Comparison of ENCODE assay signal across 25 cellular contexts in genomic region chr15:67524235-67524634, GRCh38. TPM values are rescaled to one million over a fixed set of nuclear protein-coding genes. Genes with fewer than 3 reads are reported as not detected.
DNase-seq lines count a peak whose midpoint lies in the region; ATAC-seq and TF ChIP-seq lines count a peak whose summit lies in the region.
"Had no signal": no experiment of that assay in that cellular context is flagged by ENCODE, and none has a peak within 500 bp of the region (broad histone marks: within the 10 kb centered on the region; RNA-seq: fewer than 3 reads in every experiment).

No MANE protein-coding gene starts in this region.

- no peak overlapping the region for H3K27ac ChIP-seq in SK-N-SH (ENCODE audit: low read depth in 2 of 2, low read length in 1 of 2)
- peak overlapping the region; percentile 17 for H3K27ac ChIP-seq in OCI-LY1 (ENCODE audit: low read depth, low read length, poor library complexity, severe bottlenecking)
- no peak overlapping the region for H3K27ac ChIP-seq in parathyroid adenoma
- no peak overlapping the region for H3K27ac ChIP-seq in right atrium auricular region
- H3K27ac ChIP-seq: 22Rv1, lower lobe of right lung, stomach, upper lobe of right lung had no signal

- TF ChIP-seq CTCF in SK-N-SH (IDR thresholded peaks at IDR 0.05) (no peak), OCI-LY1 (IDR thresholded peaks at IDR 0.05; ENCODE audit: low read length) (no peak), parathyroid adenoma (IDR thresholded peaks at IDR 0.05) (no peak), right atrium auricular region (IDR thresholded peaks at IDR 0.05) (no peak)

- POLR2A ChIA-PET in SK-N-SH (lab: Yijun Ruan, JAX): no interaction called here
- POLR2A ChIA-PET in activated CD8-positive, alpha-beta T cell treated with anti-CD3 and anti-CD28 coated beads, Interleukin-2, amount 10 ng/mL, durations not matched to agents 7 days and 5 days (lab: Charles Lee): no interaction called here

- H3K36me3 ChIP-seq in SK-N-SH (replicated peaks in 1 of 2; ENCODE audit: control insufficient read depth in 1 of 2, insufficient read depth in 2 of 2, low read length in 1 of 2) (peaks cover 12 to 23% of the 10 kb centered on the region in 2 experiments), OCI-LY1 (ENCODE audit: insufficient read depth, low read length) (peaks cover 34% of the 10 kb centered on the region; the same call in 1 of the 2 replicates), parathyroid adenoma (ENCODE audit: control insufficient read depth, insufficient read depth, low read length) (no peaks in the 10 kb centered on the region), right atrium auricular region (peaks cover 7% of the 10 kb centered on the region)

- CTCF ChIA-PET in SK-N-SH (lab: Yijun Ruan, JAX): interaction anchor here (0.6 to 1.6 kb wide), 5 partner anchors 9 to 214 kb away, joined by 3 to 5 read pairs (median 3); no protein-coding TSS in a partner anchor
- CTCF ChIA-PET in activated CD8-positive, alpha-beta T cell treated with anti-CD3 and anti-CD28 coated beads, Interleukin-2, amount 10 ng/mL, durations not matched to agents 7 days and 5 days (lab: Charles Lee): interaction anchor here (1.3 kb wide), 1 partner anchor 312 kb away, joined by 6 read pairs; no protein-coding TSS in a partner anchor

- H2AFZ ChIP-seq in SK-N-SH (ENCODE audit: low read depth) (no peak overlapping the region), OCI-LY1 (ENCODE audit: low read length) (no peak overlapping the region), parathyroid adenoma (no peak overlapping the region)

- H3K27me3 ChIP-seq in SK-N-SH (ENCODE audit: insufficient read depth) (no peaks in the 10 kb centered on the region), OCI-LY1 (ENCODE audit: insufficient read depth, low read length) (no peaks in the 10 kb centered on the region), parathyroid adenoma (ENCODE audit: control insufficient read depth, insufficient read depth, low read length) (no peaks in the 10 kb centered on the region), right atrium auricular region (no peaks in the 10 kb centered on the region)
- H3K27me3 ChIP-seq: heart right ventricle, MG63, stomach, upper lobe of right lung had no signal

- DNase-seq in SK-N-SH (no peak), right atrium auricular region (ENCODE audit: low spot score) (no peak)
- no peak for DNase-seq in effector memory CD8-positive, alpha-beta T cell
- no peak for DNase-seq in activated CD8-positive, alpha-beta T cell treated with anti-CD3 and anti-CD28 coated beads, Interleukin-2, amount 10 ng/mL, durations not matched to agents 7 days and 5 days
- DNase-seq: activated CD4-positive, alpha-beta T cell treated with anti-CD3 and anti-CD28 coated beads for 36 hours; activated CD8-positive, alpha-beta memory T cell treated with anti-CD3 and anti-CD28 coated beads, Interleukin-2, amount 50 U/mL, for 4 hours; activated naive CD4-positive, alpha-beta T cell treated with Interleukin-2 at 50 U/mL for 16 hours; GDM1; HCEC 1CT; heart right ventricle; immature natural killer cell; lower lobe of right lung; MG63; NCI-H146; NCI-H774; posterior cingulate gyrus; stomach; upper lobe of right lung had no signal

- no peak for TF ChIP-seq RAD21 in SK-N-SH (IDR thresholded peaks at IDR 0.05; ENCODE audit: low read length)

- H3K9me3 ChIP-seq in SK-N-SH (no peaks in the 10 kb centered on the region), OCI-LY1 (ENCODE audit: low read length) (no peaks in the 10 kb centered on the region), parathyroid adenoma (ENCODE audit: control insufficient read depth, low read length) (no peaks in the 10 kb centered on the region), right atrium auricular region (no peaks in the 10 kb centered on the region)
- H3K9me3 ChIP-seq: heart right ventricle, lower lobe of right lung, MG63, stomach, upper lobe of right lung had no signal

- no peaks in the 10 kb centered on the region for H3K9me3 Mint-ChIP-seq in effector memory CD8-positive, alpha-beta T cell
- H3K9me3 Mint-ChIP-seq in activated CD8-positive, alpha-beta T cell treated with anti-CD3 and anti-CD28 coated beads, Interleukin-2, amount 10 ng/mL, durations not matched to agents 7 days and 5 days (ENCODE audit: insufficient read depth): no peaks in the 10 kb centered on the region
- H3K9me3 Mint-ChIP-seq: immature natural killer cell had no signal

- no peak for TF ChIP-seq EP300 in SK-N-SH (IDR thresholded peaks at IDR 0.05; ENCODE audit: borderline replicate concordance in 1 of 2, low read depth in 1 of 2, low read length in 1 of 2)

- peaks cover 17% of the 10 kb centered on the region for H3K36me3 Mint-ChIP-seq in effector memory CD8-positive, alpha-beta T cell (ENCODE audit: insufficient read depth)
- H3K36me3 Mint-ChIP-seq in activated CD8-positive, alpha-beta T cell treated with anti-CD3 and anti-CD28 coated beads, Interleukin-2, amount 10 ng/mL, durations not matched to agents 7 days and 5 days (ENCODE audit: low read depth): peaks cover 23% of the 10 kb centered on the region

- 0 out of 2 replicates have a peak overlapping the region, but pooled peaks have one; percentile 90 for H3K4me2 ChIP-seq in SK-N-SH
- H3K4me2 ChIP-seq in OCI-LY1 (ENCODE audit: low read length): peak overlapping the region; percentile 75
- H3K4me2 ChIP-seq in parathyroid adenoma (ENCODE audit: low read length): peak overlapping the region; percentile 20

- H3K79me2 ChIP-seq in SK-N-SH (ENCODE audit: insufficient read depth): peaks cover 48% of the 10 kb centered on the region
- peaks cover 41% of the 10 kb centered on the region for H3K79me2 ChIP-seq in OCI-LY1 (ENCODE audit: insufficient read depth, low read length)
- H3K79me2 ChIP-seq in parathyroid adenoma: peaks cover 2% of the 10 kb centered on the region

- no peaks in the 10 kb centered on the region for H3K9me2 ChIP-seq in SK-N-SH
- H3K9me2 ChIP-seq in OCI-LY1 (ENCODE audit: low read depth, low read length): no peaks in the 10 kb centered on the region

- H3K4me3 ChIP-seq in SK-N-SH (ENCODE audit: low read depth in 2 of 2, low read length in 1 of 2): no peak overlapping the region
- H3K4me3 ChIP-seq in OCI-LY1 (ENCODE audit: low read depth, low read length, poor library complexity, severe bottlenecking): no peak overlapping the region
- no peak overlapping the region for H3K4me3 ChIP-seq in parathyroid adenoma (ENCODE audit: low read depth, low read length)
- H3K4me3 ChIP-seq in right atrium auricular region: no peak overlapping the region
- H3K4me3 ChIP-seq: lower lobe of right lung, skin epidermis, stomach, upper lobe of right lung had no signal

- peaks cover 12% of the 10 kb centered on the region for H3F3A ChIP-seq in SK-N-SH (replicated peaks; ENCODE audit: insufficient read depth)
- H3F3A ChIP-seq in OCI-LY1 (ENCODE audit: insufficient read depth, low read length): no peaks in the 10 kb centered on the region

- H3K27me3 Mint-ChIP-seq in effector memory CD8-positive, alpha-beta T cell: no peaks in the 10 kb centered on the region
- H3K27me3 Mint-ChIP-seq in activated CD8-positive, alpha-beta T cell treated with anti-CD3 and anti-CD28 coated beads, Interleukin-2, amount 10 ng/mL, durations not matched to agents 7 days and 5 days (ENCODE audit: low read depth): no peaks in the 10 kb centered on the region
- H3K27me3 Mint-ChIP-seq: activated CD4-positive, alpha-beta T cell treated with anti-CD3 and anti-CD28 coated beads for 36 hours had no signal

- peak overlapping the region; percentile 39 to 87 for H3K27ac Mint-ChIP-seq in effector memory CD8-positive, alpha-beta T cell
- H3K27ac Mint-ChIP-seq in activated CD8-positive, alpha-beta T cell treated with anti-CD3 and anti-CD28 coated beads, Interleukin-2, amount 10 ng/mL, durations not matched to agents 7 days and 5 days: no peak overlapping the region
- H3K27ac Mint-ChIP-seq: activated CD4-positive, alpha-beta T cell treated with anti-CD3 and anti-CD28 coated beads for 36 hours had no signal

- H3K4me3 Mint-ChIP-seq in effector memory CD8-positive, alpha-beta T cell: no peak overlapping the region
- H3K4me3 Mint-ChIP-seq in activated CD8-positive, alpha-beta T cell treated with anti-CD3 and anti-CD28 coated beads, Interleukin-2, amount 10 ng/mL, durations not matched to agents 7 days and 5 days: no peak overlapping the region
- H3K4me3 Mint-ChIP-seq: activated CD4-positive, alpha-beta T cell treated with anti-CD3 and anti-CD28 coated beads for 36 hours; immature natural killer cell had no signal

- H3K4me1 ChIP-seq in SK-N-SH (ENCODE audit: control insufficient read depth in 1 of 2, insufficient read depth in 2 of 2, low read depth in 1 of 2, low read length in 1 of 2) (peaks cover 12 to 20% of the 10 kb centered on the region in 2 experiments; a peak in 3 of 4 replicates), OCI-LY1 (ENCODE audit: insufficient read depth, low read length, severe bottlenecking) (peaks cover 32% of the 10 kb centered on the region), parathyroid adenoma (peaks cover 4% of the 10 kb centered on the region), right atrium auricular region (peaks cover 0 to 31% of the 10 kb centered on the region in 2 donors)

- H3K4me1 Mint-ChIP-seq in effector memory CD8-positive, alpha-beta T cell (ENCODE audit: low read depth in 2 of 2): peaks cover 18 to 37% of the 10 kb centered on the region in 2 donors
- H3K4me1 Mint-ChIP-seq in activated CD8-positive, alpha-beta T cell treated with anti-CD3 and anti-CD28 coated beads, Interleukin-2, amount 10 ng/mL, durations not matched to agents 7 days and 5 days (ENCODE audit: low read depth): peaks cover 24% of the 10 kb centered on the region

- ATAC-seq in SK-N-SH treated with all-trans-retinoic acid at 6 μM for 48 hours (no peak), GM18868 (IDR thresholded peaks at IDR 0.05; ENCODE audit: unreplicated experiment) (no peak)
- ATAC-seq in effector memory CD8-positive, alpha-beta T cell (replicated peaks): no peak
- ATAC-seq in activated CD8-positive, alpha-beta T cell treated with anti-CD3 and anti-CD28 coated beads, Interleukin-2, amount 10 ng/mL, durations not matched to agents 7 days and 5 days: no peak
- ATAC-seq: activated CD4-positive, alpha-beta T cell treated with anti-CD3 and anti-CD28 coated beads for 36 hours; heart right ventricle; lower lobe of right lung; Panc1; upper lobe of right lung had no signal

- H3K9ac ChIP-seq in SK-N-SH (no peak overlapping the region; the same call in 1 of the 2 replicates), OCI-LY1 (ENCODE audit: low read length) (peak overlapping the region; percentile 19; the same call in 1 of the 2 replicates), parathyroid adenoma (no peak overlapping the region)

- H4K20me1 ChIP-seq in SK-N-SH (ENCODE audit: insufficient read depth): no peaks in the 10 kb centered on the region
- no peaks in the 10 kb centered on the region for H4K20me1 ChIP-seq in OCI-LY1 (ENCODE audit: insufficient read depth, low read length)

RNA-seq across cellular contexts. Expression of gene C15orf61, which starts 3.3 kb away (rescaled TPM):
- polyA plus RNA-seq in SK-N-SH (2012; rRNA removed): 2.9 and 4.0 TPM in 2 replicates
- polyA plus RNA-seq in SK-N-SH (2012; cell fraction: cytosol; rRNA removed): 3.7 and 4.3 TPM in 2 replicates
- 3.7 and 4.1 TPM in 2 replicates for polyA plus RNA-seq in SK-N-SH (2012; cell fraction: nucleus; rRNA removed)
- 1 to 10 TPM; 5.4 to 5.7 TPM for total RNA-seq in activated CD8-positive, alpha-beta T cell treated with anti-CD3 and anti-CD28 coated beads, Interleukin-2, amount 10 ng/mL, durations not matched to agents 7 days and 5 days
- total RNA-seq in right atrium auricular region: 1 to 10 TPM; 6.2 to 7.0 TPM

RNA-seq across cellular contexts. Expression of gene MAP2K5, which starts 18.3 kb away (rescaled TPM):
- polyA plus RNA-seq in SK-N-SH (2012; rRNA removed): 3.8 and 6.2 TPM in 2 replicates
- 6.8 and 7.8 TPM in 2 replicates for polyA plus RNA-seq in SK-N-SH (2012; cell fraction: cytosol; rRNA removed)
- polyA plus RNA-seq in SK-N-SH (2012; cell fraction: nucleus; rRNA removed): 9.2 and 10.9 TPM in 2 replicates
- 10 to 100 TPM; 18.3 to 20.9 TPM for total RNA-seq in activated CD8-positive, alpha-beta T cell treated with anti-CD3 and anti-CD28 coated beads, Interleukin-2, amount 10 ng/mL, durations not matched to agents 7 days and 5 days
- 1 to 10 TPM; 5.8 to 6.7 TPM for total RNA-seq in right atrium auricular region

Comparison
In these comparisons a context has a peak if more than half of its experiments do, and no peak if none do; other contexts are left out.
1. H3K4me2 ChIP-seq: peak in every context shown above with its lines; median percentile 90 in SK-N-SH; 75 in OCI-LY1; 20 in parathyroid adenoma.